ENCODE assay signal across 16 cellular contexts in the genomic region with DNA sequence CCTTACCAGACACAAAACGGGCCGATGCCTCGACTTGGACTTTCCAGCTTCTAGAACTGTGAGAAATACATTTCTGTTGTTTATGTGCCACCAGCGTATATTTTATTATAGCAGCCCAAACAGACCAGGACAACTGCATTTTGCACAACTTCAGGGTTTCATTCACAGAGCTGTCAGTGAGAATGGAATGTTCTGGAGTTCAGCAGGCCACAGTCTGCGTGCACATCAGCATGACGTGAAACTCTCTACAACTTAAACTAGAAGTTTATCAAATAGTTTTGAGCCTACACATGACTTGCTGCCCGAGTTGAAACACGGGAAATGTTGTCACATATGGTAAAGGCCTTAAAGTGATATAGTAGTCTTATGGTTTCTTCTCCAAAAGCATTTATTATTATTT. TPM values are rescaled to one million over a fixed set of nuclear protein-coding genes. Genes with fewer than 3 reads are reported as not detected.
DNase-seq lines count a peak whose midpoint lies in the region; ATAC-seq lines count a peak whose summit lies in the region.
"Had no signal": no experiment of that assay in that cellular context is flagged by ENCODE, and none has a peak within 500 bp of the region (broad histone marks: within the 10 kb centered on the region; RNA-seq: fewer than 3 reads in every experiment).

No MANE protein-coding gene starts in this region.

- peaks cover 53% of the 10 kb centered on the region for H3K4me1 ChIP-seq in CD4-positive, CD25-positive, alpha-beta regulatory T cell (ENCODE audit: control insufficient read depth, insufficient read depth, low read length, poor library complexity, severe bottlenecking)

- no peaks in the 10 kb centered on the region for H3K36me3 ChIP-seq in CD4-positive, CD25-positive, alpha-beta regulatory T cell (ENCODE audit: control insufficient read depth, insufficient read depth, low read length)
- H3K36me3 ChIP-seq: SJCRH30 had no signal

- H3K36me3 Mint-ChIP-seq in CD4-positive, CD25-positive, alpha-beta regulatory T cell: no peaks in the 10 kb centered on the region
- no peaks in the 10 kb centered on the region for H3K36me3 Mint-ChIP-seq in T-cell

- DNase-seq in CD4-positive, CD25-positive, alpha-beta regulatory T cell: no peak
- DNase-seq in T-cell (no peak), fibroblast of gingiva (ENCODE audit: low read depth) (peak; percentile 14), skeletal muscle cell (ENCODE audit: low read depth) (peak; percentile 82), DMS153 (lab: John Stamatoyannopoulos, UW) (no peak)
- DNase-seq: DMS79 treated with DMSO at 0.1 percent for 48 hours, HFFc6, Karpas-422, NCI-H1417 treated with DMSO at 0.1 percent for 48 hours, NCI-H187 treated with DMSO at 0.1 percent for 48 hours, NCI-H2227 treated with DMSO at 0.1 percent for 48 hours, NCI-H510A treated with DMSO at 0.1 percent for 48 hours, SJCRH30 had no signal

- peak overlapping the region in 2 of 3 donors; percentile 15 to 27 for H3K27ac Mint-ChIP-seq in CD4-positive, CD25-positive, alpha-beta regulatory T cell
- peak overlapping the region; percentile 23 to 60 for H3K27ac Mint-ChIP-seq in T-cell
- H3K27ac Mint-ChIP-seq: HFFc6 had no signal

- ATAC-seq in CD4-positive, CD25-positive, alpha-beta regulatory T cell (ENCODE audit: low read depth in 2 of 2): no peak
- ATAC-seq in T-cell (replicated peaks in 1 of 4): no peak
- no peak for ATAC-seq in HG02588 (IDR thresholded peaks at IDR 0.05; ENCODE audit: unreplicated experiment)
- no peak for ATAC-seq in GM21423 (IDR thresholded peaks at IDR 0.05; ENCODE audit: unreplicated experiment)

- no peak overlapping the region for H3K4me3 ChIP-seq in CD4-positive, CD25-positive, alpha-beta regulatory T cell (ENCODE audit: low read depth, low read length)
- no peak overlapping the region for H3K4me3 ChIP-seq in skeletal muscle cell (ENCODE audit: low read depth, low read length)
- H3K4me3 ChIP-seq: SJCRH30 had no signal

- no peaks in the 10 kb centered on the region for H3K27me3 Mint-ChIP-seq in CD4-positive, CD25-positive, alpha-beta regulatory T cell
- H3K27me3 Mint-ChIP-seq in T-cell: no peaks in the 10 kb centered on the region
- H3K27me3 Mint-ChIP-seq: IgD-negative memory B cell had no signal

- CTCF ChIA-PET in T-cell (lab: Charles Lee): no interaction called here

- POLR2A ChIA-PET in T-cell (lab: Charles Lee): no interaction called here

- H3K4me1 Mint-ChIP-seq in CD4-positive, CD25-positive, alpha-beta regulatory T cell: peaks cover 32 to 83% (median 62%) of the 10 kb centered on the region in 4 donors
- H3K4me1 Mint-ChIP-seq in T-cell: peaks cover 66 to 72% (median 70%) of the 10 kb centered on the region in 3 donors

- H3K27ac ChIP-seq in CD4-positive, CD25-positive, alpha-beta regulatory T cell (ENCODE audit: insufficient read depth, low read length, poor library complexity, severe bottlenecking): peak overlapping the region; percentile 24
- H3K27ac ChIP-seq: SJCRH30 had no signal

- no peaks in the 10 kb centered on the region for H3K27me3 ChIP-seq in CD4-positive, CD25-positive, alpha-beta regulatory T cell (ENCODE audit: control insufficient read depth, insufficient read depth, low read length)
- H3K27me3 ChIP-seq: SJCRH30 had no signal

- H3K4me3 Mint-ChIP-seq in CD4-positive, CD25-positive, alpha-beta regulatory T cell: peak overlapping the region in 2 of 4 donors; percentile 2 to 18
- H3K4me3 Mint-ChIP-seq in T-cell: no peak overlapping the region
- H3K4me3 Mint-ChIP-seq: HFFc6 had no signal

- H3K9me3 ChIP-seq in CD4-positive, CD25-positive, alpha-beta regulatory T cell (ENCODE audit: control insufficient read depth in 2 of 2, low read length in 2 of 2): no peaks in the 10 kb centered on the region
- H3K9me3 ChIP-seq: SJCRH30 had no signal

- H3K9me3 Mint-ChIP-seq in CD4-positive, CD25-positive, alpha-beta regulatory T cell: peaks cover 0 to 3% (median 0%) of the 10 kb centered on the region in 7 donors
- peaks cover 0 to 5% (median 0%) of the 10 kb centered on the region in 3 donors for H3K9me3 Mint-ChIP-seq in T-cell
- H3K9me3 Mint-ChIP-seq: HFFc6, IgD-negative memory B cell had no signal

RNA-seq across cellular contexts. Expression of a gene that starts 3.9 kb away (rescaled TPM):
- 180 TPM for total RNA-seq in CD4-positive, CD25-positive, alpha-beta regulatory T cell
- 100 to 1,000 TPM in 3 of 4 donors, 10 to 100 TPM in 1; 87.6 to 131 (median 109) TPM for polyA plus RNA-seq in CD4-positive, CD25-positive, alpha-beta regulatory T cell
- 100 to 1,000 TPM; 111 to 131 (median 121) TPM for total RNA-seq in T-cell

Comparison
In these comparisons a context has a peak if more than half of its experiments do, and no peak if none do; other contexts are left out.
1. DNase-seq: peak in fibroblast of gingiva (single experiment) and skeletal muscle cell (single experiment); none in CD4-positive, CD25-positive, alpha-beta regulatory T cell (0 of 3), T-cell (0 of 34) and DMS153 (single experiment).